In genomic region chr10:4834896-4835405, GRCh38 we compare ENCODE assay signal across 20 cellular contexts. TPM values are rescaled to one million over a fixed set of nuclear protein-coding genes. Genes with fewer than 3 reads are reported as not detected.
DNase-seq lines count a peak whose midpoint lies in the region; ATAC-seq and TF ChIP-seq lines count a peak whose summit lies in the region.
"Had no signal": no experiment of that assay in that cellular context is flagged by ENCODE, and none has a peak within 500 bp of the region (broad histone marks: within the 10 kb centered on the region; RNA-seq: fewer than 3 reads in every experiment).

No MANE protein-coding gene starts in this region.

- H3K36me3 ChIP-seq in esophagus muscularis mucosa, result peaks cover 8 to 73% (median 49%) of the 10 kb centered on the region in 4 donors

- no peak for ATAC-seq in activated naive CD8-positive, alpha-beta T cell treated with anti-CD3 and anti-CD28 coated beads, Interleukin-2, amount 50 U/mL, for 24 hours
- no peak for ATAC-seq in GM19324 (IDR thresholded peaks at IDR 0.05; ENCODE audit: low FRiP score, unreplicated experiment)

- no peak overlapping the region for H3K4me3 ChIP-seq in esophagus muscularis mucosa

- DNase-seq in T-helper 1 cell (no peak), esophagus muscularis mucosa (ENCODE audit: extremely low spot score) (peak; percentile 53), HFFc6 (no peak)
- DNase-seq in activated naive CD8-positive, alpha-beta T cell treated with anti-CD3 and anti-CD28 coated beads, Interleukin-2, amount 50 U/mL, for 24 hours, result no peak
- no peak for DNase-seq in activated effector memory CD4-positive, alpha-beta T cell treated with anti-CD3 and anti-CD28 coated beads, Interleukin-2, amount 50 U/mL, for 16 hours
- DNase-seq: AML-193; COR-L47; DMS 273 treated with DMSO at 0.1 percent for 48 hours; DND-41; NCI-H1105 treated with DMSO at 0.1 percent for 48 hours; NCI-H1694; NCI-H2081 treated with DMSO at 0.1 percent for 48 hours; NK-92 treated with Interleukin-12 subunit alpha and Interleukin-12 subunit beta, amount 100 ng/mL, for 24 hours had no signal

- TF ChIP-seq EP300 in esophagus muscularis mucosa (IDR thresholded peaks at IDR 0.05), result no peak

- no peak for TF ChIP-seq POLR2A in esophagus muscularis mucosa (IDR thresholded peaks at IDR 0.05; ENCODE audit: low read depth)

- no peaks in the 10 kb centered on the region for H3K9me3 ChIP-seq in esophagus muscularis mucosa

- no peak overlapping the region for H3K27ac ChIP-seq in esophagus muscularis mucosa (replicated peaks in 1 of 4)
- H3K27ac ChIP-seq: 22Rv1, C4-2B had no signal

- H3K9me3 Mint-ChIP-seq in T-helper 1 cell treated with Interleukin-12 subunit alpha and Interleukin-12 subunit beta and Interleukin-4 antibody, amounts not matched to agents 30 μg/mL and 1 μg/mL, for 36 hours, result no peaks in the 10 kb centered on the region
- H3K9me3 Mint-ChIP-seq in activated naive CD8-positive, alpha-beta T cell (ENCODE audit: low read depth), result no peaks in the 10 kb centered on the region
- no peaks in the 10 kb centered on the region for H3K9me3 Mint-ChIP-seq in activated naive CD8-positive, alpha-beta T cell treated with anti-CD3 and anti-CD28 coated beads, Interleukin-2, amount 50 U/mL, for 24 hours
- no peaks in the 10 kb centered on the region for H3K9me3 Mint-ChIP-seq in HFFc6

- intact Hi-C loops in esophagus muscularis mucosa (cut with DNase I), result no loop called here

- no peak overlapping the region for H3K4me3 Mint-ChIP-seq in T-helper 1 cell treated with Interleukin-12 subunit alpha and Interleukin-12 subunit beta and Interleukin-4 antibody, amounts not matched to agents 30 μg/mL and 1 μg/mL, for 36 hours
- no peak overlapping the region for H3K4me3 Mint-ChIP-seq in activated naive CD8-positive, alpha-beta T cell
- no peak overlapping the region for H3K4me3 Mint-ChIP-seq in activated naive CD8-positive, alpha-beta T cell treated with anti-CD3 and anti-CD28 coated beads, Interleukin-2, amount 50 U/mL, for 24 hours
- H3K4me3 Mint-ChIP-seq in HFFc6, result no peak overlapping the region

- no peaks in the 10 kb centered on the region for H3K27me3 Mint-ChIP-seq in T-helper 1 cell treated with Interleukin-12 subunit alpha and Interleukin-12 subunit beta and Interleukin-4 antibody, amounts not matched to agents 30 μg/mL and 1 μg/mL, for 36 hours (ENCODE audit: low read depth)
- no peaks in the 10 kb centered on the region for H3K27me3 Mint-ChIP-seq in activated naive CD8-positive, alpha-beta T cell
- H3K27me3 Mint-ChIP-seq in activated naive CD8-positive, alpha-beta T cell treated with anti-CD3 and anti-CD28 coated beads, Interleukin-2, amount 50 U/mL, for 24 hours, result peaks cover 20% of the 10 kb centered on the region
- peaks cover 2% of the 10 kb centered on the region; the same call in 1 of the 2 replicates for H3K27me3 Mint-ChIP-seq in HFFc6 (ENCODE audit: insufficient read depth)

- TF ChIP-seq CTCF in esophagus muscularis mucosa (IDR thresholded peaks at IDR 0.05) (no peak), HFFc6 (IDR thresholded peaks at IDR 0.05) (no peak)

- peaks cover 7 to 12% (median 10%) of the 10 kb centered on the region in 4 donors for H3K4me1 ChIP-seq in esophagus muscularis mucosa

- 94% methylated on average over 5 of the region's 5 CpGs for WGBS in esophagus muscularis mucosa

- H3K4me1 Mint-ChIP-seq in T-helper 1 cell treated with Interleukin-12 subunit alpha and Interleukin-12 subunit beta and Interleukin-4 antibody, amounts not matched to agents 30 μg/mL and 1 μg/mL, for 36 hours (ENCODE audit: low read depth), result peaks cover 24% of the 10 kb centered on the region
- H3K4me1 Mint-ChIP-seq in activated naive CD8-positive, alpha-beta T cell (ENCODE audit: low read depth), result peaks cover 34% of the 10 kb centered on the region
- H3K4me1 Mint-ChIP-seq in activated naive CD8-positive, alpha-beta T cell treated with anti-CD3 and anti-CD28 coated beads, Interleukin-2, amount 50 U/mL, for 24 hours, result peaks cover 4% of the 10 kb centered on the region
- H3K4me1 Mint-ChIP-seq in HFFc6 (ENCODE audit: low read depth), result peaks cover 4% of the 10 kb centered on the region

- peak overlapping the region; percentile 52 for H3K27ac Mint-ChIP-seq in T-helper 1 cell treated with Interleukin-12 subunit alpha and Interleukin-12 subunit beta and Interleukin-4 antibody, amounts not matched to agents 30 μg/mL and 1 μg/mL, for 36 hours
- peak overlapping the region; percentile 38 for H3K27ac Mint-ChIP-seq in activated naive CD8-positive, alpha-beta T cell
- H3K27ac Mint-ChIP-seq in activated naive CD8-positive, alpha-beta T cell treated with anti-CD3 and anti-CD28 coated beads, Interleukin-2, amount 50 U/mL, for 24 hours, result no peak overlapping the region
- no peak overlapping the region for H3K27ac Mint-ChIP-seq in HFFc6

- H3K27me3 ChIP-seq in esophagus muscularis mucosa, result no peaks in the 10 kb centered on the region

- H3K36me3 Mint-ChIP-seq in T-helper 1 cell treated with Interleukin-12 subunit alpha and Interleukin-12 subunit beta and Interleukin-4 antibody, amounts not matched to agents 30 μg/mL and 1 μg/mL, for 36 hours (ENCODE audit: low read depth), result peaks cover 22% of the 10 kb centered on the region
- H3K36me3 Mint-ChIP-seq in activated naive CD8-positive, alpha-beta T cell, result peaks cover 6% of the 10 kb centered on the region
- peaks cover 1% of the 10 kb centered on the region for H3K36me3 Mint-ChIP-seq in activated naive CD8-positive, alpha-beta T cell treated with anti-CD3 and anti-CD28 coated beads, Interleukin-2, amount 50 U/mL, for 24 hours (ENCODE audit: low read depth)
- H3K36me3 Mint-ChIP-seq in HFFc6 (ENCODE audit: low read depth), result no peaks in the 10 kb centered on the region

RNA-seq across cellular contexts. Expression of gene AKR1E2, which starts 8.9 kb away (rescaled TPM):
- 10 to 100 TPM; 16.5 to 21.0 (median 18.0) TPM for total RNA-seq in esophagus muscularis mucosa
- 1 to 10 TPM in 3 of 6 experiments, under 1 TPM in 2, not detected in 1; 0.59 to 1.5 (median 1.1) TPM for total RNA-seq in HFFc6 (2021; fragmentation: NEBNext Ultra II Directional; extraction: Animal tissue kit (Norgen Biotek cat#: 25700))
- total RNA-seq: H4, NCI-H460 had no signal

Comparison
In these comparisons a context has a peak if more than half of its experiments do, and no peak if none do; other contexts are left out.
1. H3K27ac Mint-ChIP-seq: peak in T-helper 1 cell treated with Interleukin-12 subunit alpha and Interleukin-12 subunit beta and Interleukin-4 antibody, amounts not matched to agents 30 μg/mL and 1 μg/mL, for 36 hours (single experiment) and activated naive CD8-positive, alpha-beta T cell (single experiment); none in activated naive CD8-positive, alpha-beta T cell treated with anti-CD3 and anti-CD28 coated beads, Interleukin-2, amount 50 U/mL, for 24 hours (single experiment) and HFFc6 (single experiment).
2. RNA of gene AKR1E2, which starts 8.9 kb away (total RNA-seq): 16.5 to 21.0 TPM in esophagus muscularis mucosa; 0.59 to 1.5 TPM in HFFc6; every median in the first group is over 4 times any median in the second.